Comparison of ENCODE assay signal across 23 cellular contexts in the genomic region with DNA sequence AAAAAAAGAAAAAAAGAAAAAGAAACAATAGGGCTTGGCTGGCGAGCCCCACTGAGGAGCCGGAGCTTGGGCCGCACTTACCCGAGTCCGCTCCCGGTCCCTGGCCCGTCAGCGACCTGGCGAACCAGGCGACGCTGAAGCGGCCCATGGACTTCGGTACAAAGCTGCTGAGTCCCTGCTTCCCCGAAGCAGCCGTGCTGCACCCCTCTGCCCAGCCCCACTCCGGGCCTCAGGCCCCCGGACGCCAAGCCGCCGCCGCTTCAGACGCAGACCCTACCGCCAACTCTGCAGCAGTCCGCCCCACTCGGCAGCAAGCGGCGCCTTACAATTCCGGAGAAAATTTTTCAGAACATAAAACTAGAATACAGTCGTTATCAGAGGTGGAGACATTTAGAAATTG.
A peak's percentile ranks its signal among the peaks of the same experiment; 100 is the strongest.
DNase-seq lines count a peak whose midpoint lies in the region; ATAC-seq, FAIRE-seq and TF ChIP-seq lines count a peak whose summit lies in the region.
"Had no signal": no experiment of that assay in that cellular context is flagged by ENCODE, and none has a peak within 500 bp of the region (broad histone marks: within the 10 kb centered on the region; RNA-seq: fewer than 3 reads in every experiment).

No MANE protein-coding gene starts in this region.

- no peaks in the 10 kb centered on the region for H3K4me1 ChIP-seq in right lobe of liver
- H3K4me1 ChIP-seq in HepG2 (ENCODE audit: insufficient read depth, low read length), result no peaks in the 10 kb centered on the region
- H3K4me1 ChIP-seq in kidney (ENCODE audit: control insufficient read depth in 1 of 2, insufficient read depth in 1 of 2, low read depth in 1 of 2, low read length in 2 of 2), result no peaks in the 10 kb centered on the region
- H3K4me1 ChIP-seq in spleen, result no peaks in the 10 kb centered on the region
- H3K4me1 ChIP-seq: BE2C, BLaER1, Caco-2 had no signal

- no peak overlapping the region for H2AFZ ChIP-seq in HepG2 (ENCODE audit: low read length)

- TF ChIP-seq CTCF in right lobe of liver (IDR thresholded peaks at IDR 0.05) (no peak), HepG2 (CRISPR knock-in tag; IDR thresholded peaks at IDR 0.05) (no peak), kidney (IDR thresholded peaks at IDR 0.05; ENCODE audit: borderline replicate concordance, extremely low read depth, insufficient read depth) (no peak), spleen (IDR thresholded peaks at IDR 0.05 in 8 of 11, conservative IDR thresholded peaks at IDR 0.05 in 3 of 11) (no peak)

- H3K27ac ChIP-seq in right lobe of liver (no peak overlapping the region), HepG2 (ENCODE audit: extremely low read length, insufficient read depth, low read length) (no peak overlapping the region), kidney (ENCODE audit: low read depth in 2 of 2, low read length in 2 of 2) (no peak overlapping the region), spleen (no peak overlapping the region)
- H3K27ac ChIP-seq: BLaER1 had no signal

- in situ Hi-C loops in HepG2 (cut with HindIII; ENCODE audit: extremely low pct_ligation_motif_present, low pct_unique_long_range_greater_than_20kb), result loop anchor here (25.0 kb wide), 1 partner anchor 570 kb away; no protein-coding TSS in a partner anchor

- no TSS peak for BruUV-seq in HepG2 (replicated peaks; lab: Mats Ljungman, UMichigan)

- no peak overlapping the region for H3K4me3 ChIP-seq in right lobe of liver
- no peak overlapping the region for H3K4me3 ChIP-seq in HepG2 (replicated peaks in 1 of 3; ENCODE audit: insufficient read depth in 1 of 3, low read depth in 2 of 3, low read length in 3 of 3)
- H3K4me3 ChIP-seq in kidney (ENCODE audit: low read length in 2 of 2), result no peak overlapping the region
- no peak overlapping the region for H3K4me3 ChIP-seq in spleen
- H3K4me3 ChIP-seq: BLaER1 had no signal

- no peaks in the 10 kb centered on the region for H3K9me3 ChIP-seq in right lobe of liver
- no peaks in the 10 kb centered on the region for H3K9me3 ChIP-seq in HepG2 (ENCODE audit: low read length)
- H3K9me3 ChIP-seq in kidney (ENCODE audit: control insufficient read depth in 1 of 2, low read length in 2 of 2), result no peaks in the 10 kb centered on the region
- H3K9me3 ChIP-seq in spleen, result peaks cover 0 to 3% (median 0%) of the 10 kb centered on the region in 8 donors
- H3K9me3 ChIP-seq: BE2C, BLaER1, Caco-2 had no signal

- POLR2A ChIA-PET in HepG2 (lab: Yijun Ruan, JAX), result no interaction called here

- no peaks in the 10 kb centered on the region for H3K27me3 ChIP-seq in right lobe of liver
- H3K27me3 ChIP-seq in HepG2 (ENCODE audit: control insufficient read depth in 1 of 2, insufficient read depth in 2 of 2, low read length in 2 of 2), result no peaks in the 10 kb centered on the region
- no peaks in the 10 kb centered on the region for H3K27me3 ChIP-seq in spleen (replicated peaks in 1 of 7)
- H3K27me3 ChIP-seq: BE2C, BLaER1 had no signal

- intact Hi-C loops in right lobe of liver (cut with DNase I), result no loop called here
- intact Hi-C loops in HepG2 (cut with micrococcal nuclease; ENCODE audit: unreplicated experiment), result no loop called here
- intact Hi-C loops in kidney (cut with DNase I), result no loop called here
- intact Hi-C loops in spleen (cut with DNase I; ENCODE audit: low total_unique reads), result no loop called here

- TF ChIP-seq POLR2A in right lobe of liver (IDR thresholded peaks at IDR 0.05) (no peak), HepG2 (IDR thresholded peaks at IDR 0.05; ENCODE audit: insufficient read depth in 1 of 2, low read depth in 2 of 2, low read length in 2 of 2) (no peak), spleen (IDR thresholded peaks at IDR 0.05) (no peak)

- ATAC-seq in right lobe of liver (no peak), HepG2 (no peak)
- no peak for ATAC-seq in stimulated activated naive CD8-positive, alpha-beta T cell treated with anti-CD3 and anti-CD28 coated beads, Interleukin-15, Interleukin-2, amounts not matched to agents 100 U/mL and 50 U/mL, for 24 hours

- TF ChIP-seq EP300 in HepG2 (IDR thresholded peaks at IDR 0.05; ENCODE audit: low read depth in 2 of 2, low read length in 2 of 2) (no peak), HepG2 (CRISPR knock-in tag; IDR thresholded peaks at IDR 0.05; ENCODE audit: borderline replicate concordance) (no peak)

- H3K9ac ChIP-seq in HepG2 (ENCODE audit: insufficient read depth, low read depth, low read length), result no peak overlapping the region
- no peak overlapping the region for H3K9ac ChIP-seq in kidney (ENCODE audit: low read length in 2 of 2)
- H3K9ac ChIP-seq: BLaER1 had no signal

- H3K36me3 ChIP-seq in right lobe of liver (no peaks in the 10 kb centered on the region), HepG2 (replicated peaks in 1 of 2; ENCODE audit: control insufficient read depth in 1 of 2, insufficient read depth in 2 of 2, low read length in 2 of 2) (no peaks in the 10 kb centered on the region), kidney (ENCODE audit: control insufficient read depth in 1 of 2, insufficient read depth in 2 of 2, low read length in 2 of 2) (no peaks in the 10 kb centered on the region), spleen (no peaks in the 10 kb centered on the region)
- H3K36me3 ChIP-seq: BE2C, BLaER1 had no signal

- no peak for TF ChIP-seq RAD21 in HepG2 (CRISPR knock-in tag; IDR thresholded peaks at IDR 0.05)

- no peak overlapping the region for H3K4me2 ChIP-seq in HepG2 (ENCODE audit: low read depth, low read length)
- H3K4me2 ChIP-seq: BLaER1 had no signal

- H4K20me1 ChIP-seq in HepG2 (ENCODE audit: insufficient read depth, low read length), result no peaks in the 10 kb centered on the region
- H4K20me1 ChIP-seq: BLaER1 had no signal

- FAIRE-seq in HepG2 (lab: Jason Lieb, UNC) (no peak), kidney (lab: Jason Lieb, UNC) (no peak)
- FAIRE-seq: A204.1, D721Med, G401.6, GM12891, GM19239 had no signal

- no peaks in the 10 kb centered on the region for H3K79me2 ChIP-seq in HepG2 (ENCODE audit: insufficient read depth, low read length)

- CTCF ChIA-PET in HepG2 (lab: Yijun Ruan, JAX; ENCODE audit: low intra/inter-chr PET ratio, low total read pairs), result no interaction called here

- WGBS in right lobe of liver (ENCODE audit: insufficient coverage, low coverage, low lambda C conversion rate, missing lambda C conversion rate), result 91% methylated on average over 18 of the region's 29 CpGs
- 98% methylated on average over 13 of the region's 29 CpGs for WGBS in HepG2 (ENCODE audit: low lambda C conversion rate)
- WGBS in spleen, 5 donors, result 88 to 98% (median 90%) methylated on average over 16 to 29 of the region's 29 CpGs

- DNase-seq in right lobe of liver (peak in 2 of 3 donors; percentile 14 to 51), HepG2 (ENCODE audit: low spot score) (no peak), kidney (peak; percentile 60), spleen (peak; percentile 47), COLO829 (ENCODE audit: low spot score) (no peak)
- DNase-seq in stimulated activated naive CD8-positive, alpha-beta T cell treated with anti-CD3 and anti-CD28 coated beads, Interleukin-15, Interleukin-2, amounts not matched to agents 100 U/mL and 50 U/mL, for 24 hours, result no peak
- DNase-seq: 8988T; ACHN; BE2C; C1 segment of cervical spinal cord; Caco-2; Calu3; CD4-positive, alpha-beta memory T cell; CD4-positive, CD25-positive, alpha-beta regulatory T cell; CD8-positive, alpha-beta memory T cell; DMS79 treated with DMSO at 0.1 percent for 48 hours; GF-D8 had no signal

TF ChIP-seq in HepG2, 621 proteins besides CTCF, POLR2A, EP300 and RAD21:
- TF ChIP-seq ZNF777 (CRISPR knock-in tag; IDR thresholded peaks at IDR 0.05), result no peak
- TF ChIP-seq FOXK1 (CRISPR knock-in tag; IDR thresholded peaks at IDR 0.05; ENCODE audit: borderline replicate concordance, low read depth), result no peak
- TF ChIP-seq, protein P1, sequence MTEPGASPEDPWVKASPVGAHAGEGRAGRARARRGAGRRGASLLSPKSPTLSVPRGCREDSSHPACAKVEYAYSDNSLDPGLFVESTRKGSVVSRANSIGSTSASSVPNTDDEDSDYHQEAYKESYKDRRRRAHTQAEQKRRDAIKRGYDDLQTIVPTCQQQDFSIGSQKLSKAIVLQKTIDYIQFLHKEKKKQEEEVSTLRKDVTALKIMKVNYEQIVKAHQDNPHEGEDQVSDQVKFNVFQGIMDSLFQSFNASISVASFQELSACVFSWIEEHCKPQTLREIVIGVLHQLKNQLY (CRISPR knock-in tag; IDR thresholded peaks at IDR 0.05), result no peak
- no peak for TF ChIP-seq ZNF772 (CRISPR knock-in tag; IDR thresholded peaks at IDR 0.05)
- no peak for TF ChIP-seq ZNF891 (CRISPR knock-in tag; IDR thresholded peaks at IDR 0.05)
- no peak for TF ChIP-seq NFKBIZ (CRISPR knock-in tag; IDR thresholded peaks at IDR 0.05)
- no peak for TF ChIP-seq RFX1 (IDR thresholded peaks at IDR 0.05)

Comparison
In these comparisons a context has a peak if more than half of its experiments do, and no peak if none do; other contexts are left out.
1. DNase-seq: peak in right lobe of liver (2 of 3), kidney (single experiment) and spleen (single experiment); none in HepG2 (single experiment), COLO829 (single experiment) and stimulated activated naive CD8-positive, alpha-beta T cell treated with anti-CD3 and anti-CD28 coated beads, Interleukin-15, Interleukin-2, amounts not matched to agents 100 U/mL and 50 U/mL, for 24 hours (single experiment).